ENCODE assay signal across 1 cellular context in genomic region chr6:45371924-45372582, GRCh38.
TF ChIP-seq lines count a peak whose summit lies in the region.

No MANE protein-coding gene starts in this region.

TF ChIP-seq in GM12878, 131 proteins besides CTCF, POLR2A, EP300 and RAD21:
- peak; percentile 17; the same call in 1 of the 2 replicates for TF ChIP-seq JUNB (IDR thresholded peaks at IDR 0.05)
- no peak for TF ChIP-seq ASH2L (IDR thresholded peaks at IDR 0.05; ENCODE audit: borderline replicate concordance, low read depth)
